ENCODE assay signal across 9 cellular contexts in genomic region chr19:46748325-46749109, GRCh38. TPM values are rescaled to one million over a fixed set of nuclear protein-coding genes. Genes with fewer than 3 reads are reported as not detected.
DNase-seq lines count a peak whose midpoint lies in the region; ATAC-seq and TF ChIP-seq lines count a peak whose summit lies in the region.
"Had no signal": no experiment of that assay in that cellular context is flagged by ENCODE, and none has a peak within 500 bp of the region (broad histone marks: within the 10 kb centered on the region; RNA-seq: fewer than 3 reads in every experiment).

No MANE protein-coding gene starts in this region.

- peaks cover 24% of the 10 kb centered on the region for H3K4me1 ChIP-seq in upper lobe of right lung

- H3K36me3 ChIP-seq in upper lobe of right lung: no peaks in the 10 kb centered on the region

- ATAC-seq in omental fat pad (ENCODE audit: low FRiP score) (no peak), upper lobe of right lung (peak; percentile 24), HG03571 (IDR thresholded peaks at IDR 0.05; ENCODE audit: unreplicated experiment) (no peak)

- no peaks in the 10 kb centered on the region for H3K9me3 ChIP-seq in upper lobe of right lung
- H3K9me3 ChIP-seq: BLaER1 treated with 17β-estradiol and CSF1 and Interleukin-3, amounts not matched to agents 10 nM and 100 nM had no signal

- no peaks in the 10 kb centered on the region for H3K27me3 ChIP-seq in upper lobe of right lung
- H3K27me3 ChIP-seq: BLaER1 treated with 17β-estradiol and CSF1 and Interleukin-3, amounts not matched to agents 10 nM and 100 nM had no signal

- H3K27ac ChIP-seq in upper lobe of right lung: no peak overlapping the region
- H3K27ac ChIP-seq: BLaER1 treated with 17β-estradiol and CSF1 and Interleukin-3, amounts not matched to agents 10 nM and 100 nM had no signal

- peak; percentile 17 for DNase-seq in NCI-H1436 (lab: John Stamatoyannopoulos, UW)
- DNase-seq in NCI-H1436 treated with DMSO at 0.1 percent for 48 hours (lab: John Stamatoyannopoulos, UW): no peak
- DNase-seq in NCI-H82 treated with DMSO at 0.1 percent for 48 hours (lab: John Stamatoyannopoulos, UW; ENCODE audit: unreplicated experiment): peak; percentile 55
- DNase-seq in activated CD8-positive, alpha-beta memory T cell treated with anti-CD3 and anti-CD28 coated beads, Interleukin-2, amount 50 U/mL, for 1 hour (ENCODE audit: extremely low read depth): peak; percentile 45
- DNase-seq in epidermal melanocyte (ENCODE audit: insufficient read length, low spot score): peak; percentile 88
- peak; percentile 90 for DNase-seq in omental fat pad (ENCODE audit: low spot score)
- DNase-seq in upper lobe of right lung: peak; percentile 84

- H3K4me3 ChIP-seq in upper lobe of right lung: no peak overlapping the region
- H3K4me3 ChIP-seq: BLaER1 treated with 17β-estradiol and CSF1 and Interleukin-3, amounts not matched to agents 10 nM and 100 nM had no signal

- TF ChIP-seq CTCF in omental fat pad (IDR thresholded peaks at IDR 0.05) (no peak), upper lobe of right lung (IDR thresholded peaks at IDR 0.05) (peak; percentile 77)

- intact Hi-C loops in upper lobe of right lung (cut with DNase I): no loop called here

RNA-seq across cellular contexts. Expression of gene STRN4, which starts 2.3 kb away (rescaled TPM):
- total RNA-seq in omental fat pad (10 to 100 TPM; 33.6 to 92.3 (median 64.7) TPM), upper lobe of right lung (68.5 TPM)

RNA-seq across cellular contexts. Expression of gene FKRP, which starts 2.7 kb away (rescaled TPM):
- total RNA-seq in omental fat pad (10 to 100 TPM in 3 of 4 donors, 1 to 10 TPM in 1; 9.2 to 20.5 (median 13.9) TPM), upper lobe of right lung (14.2 TPM)

RNA-seq across cellular contexts. Expression of gene PRKD2, which starts 31.6 kb away (rescaled TPM):
- total RNA-seq in omental fat pad (10 to 100 TPM; 11.8 to 41.3 (median 19.5) TPM), upper lobe of right lung (58.9 TPM)

RNA-seq across cellular contexts. Expression of gene SLC1A5, which starts 39.9 kb away (rescaled TPM):
- 100 to 1,000 TPM in 3 of 4 donors, 10 to 100 TPM in 1; 86.7 to 158 (median 140) TPM for total RNA-seq in omental fat pad
- 133 TPM for total RNA-seq in upper lobe of right lung
